In the genomic region with DNA sequence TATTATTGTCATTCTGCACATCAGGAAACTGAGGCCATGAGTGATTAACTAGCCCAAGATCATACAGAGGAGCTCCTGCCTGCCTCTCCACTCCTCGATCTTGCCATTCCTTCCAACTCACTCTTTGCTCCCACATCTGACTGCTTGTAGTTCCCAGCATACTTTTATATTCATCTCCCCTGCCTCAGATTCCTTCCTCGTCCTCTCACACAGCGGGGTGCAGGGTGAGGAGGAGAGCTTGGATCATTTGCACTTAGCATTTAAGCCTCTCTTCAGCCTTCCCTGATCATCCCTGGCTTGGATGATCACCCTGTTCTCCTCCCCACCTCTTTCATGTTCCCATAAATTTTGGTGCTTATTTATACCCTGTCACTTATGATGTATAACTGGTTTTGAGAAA, we compare ENCODE assay signal across 1 cellular context.
TF ChIP-seq lines count a peak whose summit lies in the region.

No MANE protein-coding gene starts in this region.

TF ChIP-seq in H1, 55 proteins besides CTCF, POLR2A, EP300 and RAD21 (continued from another document):
- TF ChIP-seq GTF2F1 (IDR thresholded peaks at IDR 0.05; ENCODE audit: borderline replicate concordance, low read depth, low read length) (no peak), HDAC6 (IDR thresholded peaks at IDR 0.05; ENCODE audit: low read depth, low read length) (no peak), KDM5A (IDR thresholded peaks at IDR 0.05; ENCODE audit: low read length) (no peak), JUND (IDR thresholded peaks at IDR 0.05; ENCODE audit: low read length) (no peak), CHD2 (IDR thresholded peaks at IDR 0.05; ENCODE audit: low read length) (no peak), PHF8 (conservative IDR thresholded peaks at IDR 0.05; ENCODE audit: low read depth, low read length) (no peak), EGR1 (IDR thresholded peaks at IDR 0.05; ENCODE audit: borderline replicate concordance, low read depth, low read length) (no peak), EZH2 (IDR thresholded peaks at IDR 0.05; ENCODE audit: low read depth, low read length, severe bottlenecking) (no peak), CHD1 (IDR thresholded peaks at IDR 0.05; ENCODE audit: low read depth, low read length) (no peak), CEBPB (IDR thresholded peaks at IDR 0.05; ENCODE audit: low read depth, low read length) (no peak)
- TF ChIP-seq, protein P1, sequence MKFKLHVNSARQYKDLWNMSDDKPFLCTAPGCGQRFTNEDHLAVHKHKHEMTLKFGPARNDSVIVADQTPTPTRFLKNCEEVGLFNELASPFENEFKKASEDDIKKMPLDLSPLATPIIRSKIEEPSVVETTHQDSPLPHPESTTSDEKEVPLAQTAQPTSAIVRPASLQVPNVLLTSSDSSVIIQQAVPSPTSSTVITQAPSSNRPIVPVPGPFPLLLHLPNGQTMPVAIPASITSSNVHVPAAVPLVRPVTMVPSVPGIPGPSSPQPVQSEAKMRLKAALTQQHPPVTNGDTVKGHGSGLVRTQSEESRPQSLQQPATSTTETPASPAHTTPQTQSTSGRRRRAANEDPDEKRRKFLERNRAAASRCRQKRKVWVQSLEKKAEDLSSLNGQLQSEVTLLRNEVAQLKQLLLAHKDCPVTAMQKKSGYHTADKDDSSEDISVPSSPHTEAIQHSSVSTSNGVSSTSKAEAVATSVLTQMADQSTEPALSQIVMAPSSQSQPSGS (IDR thresholded peaks at IDR 0.05; ENCODE audit: low read length), result no peak
